1 cellular context compared by ENCODE assay signal in genomic region chr4:172547724-172548123, GRCh38.
TF ChIP-seq lines count a peak whose summit lies in the region.

No MANE protein-coding gene starts in this region.

TF ChIP-seq in GM23338, 12 proteins besides CTCF, POLR2A, EP300 and RAD21 (continued from another document):
- TF ChIP-seq, protein P1, sequence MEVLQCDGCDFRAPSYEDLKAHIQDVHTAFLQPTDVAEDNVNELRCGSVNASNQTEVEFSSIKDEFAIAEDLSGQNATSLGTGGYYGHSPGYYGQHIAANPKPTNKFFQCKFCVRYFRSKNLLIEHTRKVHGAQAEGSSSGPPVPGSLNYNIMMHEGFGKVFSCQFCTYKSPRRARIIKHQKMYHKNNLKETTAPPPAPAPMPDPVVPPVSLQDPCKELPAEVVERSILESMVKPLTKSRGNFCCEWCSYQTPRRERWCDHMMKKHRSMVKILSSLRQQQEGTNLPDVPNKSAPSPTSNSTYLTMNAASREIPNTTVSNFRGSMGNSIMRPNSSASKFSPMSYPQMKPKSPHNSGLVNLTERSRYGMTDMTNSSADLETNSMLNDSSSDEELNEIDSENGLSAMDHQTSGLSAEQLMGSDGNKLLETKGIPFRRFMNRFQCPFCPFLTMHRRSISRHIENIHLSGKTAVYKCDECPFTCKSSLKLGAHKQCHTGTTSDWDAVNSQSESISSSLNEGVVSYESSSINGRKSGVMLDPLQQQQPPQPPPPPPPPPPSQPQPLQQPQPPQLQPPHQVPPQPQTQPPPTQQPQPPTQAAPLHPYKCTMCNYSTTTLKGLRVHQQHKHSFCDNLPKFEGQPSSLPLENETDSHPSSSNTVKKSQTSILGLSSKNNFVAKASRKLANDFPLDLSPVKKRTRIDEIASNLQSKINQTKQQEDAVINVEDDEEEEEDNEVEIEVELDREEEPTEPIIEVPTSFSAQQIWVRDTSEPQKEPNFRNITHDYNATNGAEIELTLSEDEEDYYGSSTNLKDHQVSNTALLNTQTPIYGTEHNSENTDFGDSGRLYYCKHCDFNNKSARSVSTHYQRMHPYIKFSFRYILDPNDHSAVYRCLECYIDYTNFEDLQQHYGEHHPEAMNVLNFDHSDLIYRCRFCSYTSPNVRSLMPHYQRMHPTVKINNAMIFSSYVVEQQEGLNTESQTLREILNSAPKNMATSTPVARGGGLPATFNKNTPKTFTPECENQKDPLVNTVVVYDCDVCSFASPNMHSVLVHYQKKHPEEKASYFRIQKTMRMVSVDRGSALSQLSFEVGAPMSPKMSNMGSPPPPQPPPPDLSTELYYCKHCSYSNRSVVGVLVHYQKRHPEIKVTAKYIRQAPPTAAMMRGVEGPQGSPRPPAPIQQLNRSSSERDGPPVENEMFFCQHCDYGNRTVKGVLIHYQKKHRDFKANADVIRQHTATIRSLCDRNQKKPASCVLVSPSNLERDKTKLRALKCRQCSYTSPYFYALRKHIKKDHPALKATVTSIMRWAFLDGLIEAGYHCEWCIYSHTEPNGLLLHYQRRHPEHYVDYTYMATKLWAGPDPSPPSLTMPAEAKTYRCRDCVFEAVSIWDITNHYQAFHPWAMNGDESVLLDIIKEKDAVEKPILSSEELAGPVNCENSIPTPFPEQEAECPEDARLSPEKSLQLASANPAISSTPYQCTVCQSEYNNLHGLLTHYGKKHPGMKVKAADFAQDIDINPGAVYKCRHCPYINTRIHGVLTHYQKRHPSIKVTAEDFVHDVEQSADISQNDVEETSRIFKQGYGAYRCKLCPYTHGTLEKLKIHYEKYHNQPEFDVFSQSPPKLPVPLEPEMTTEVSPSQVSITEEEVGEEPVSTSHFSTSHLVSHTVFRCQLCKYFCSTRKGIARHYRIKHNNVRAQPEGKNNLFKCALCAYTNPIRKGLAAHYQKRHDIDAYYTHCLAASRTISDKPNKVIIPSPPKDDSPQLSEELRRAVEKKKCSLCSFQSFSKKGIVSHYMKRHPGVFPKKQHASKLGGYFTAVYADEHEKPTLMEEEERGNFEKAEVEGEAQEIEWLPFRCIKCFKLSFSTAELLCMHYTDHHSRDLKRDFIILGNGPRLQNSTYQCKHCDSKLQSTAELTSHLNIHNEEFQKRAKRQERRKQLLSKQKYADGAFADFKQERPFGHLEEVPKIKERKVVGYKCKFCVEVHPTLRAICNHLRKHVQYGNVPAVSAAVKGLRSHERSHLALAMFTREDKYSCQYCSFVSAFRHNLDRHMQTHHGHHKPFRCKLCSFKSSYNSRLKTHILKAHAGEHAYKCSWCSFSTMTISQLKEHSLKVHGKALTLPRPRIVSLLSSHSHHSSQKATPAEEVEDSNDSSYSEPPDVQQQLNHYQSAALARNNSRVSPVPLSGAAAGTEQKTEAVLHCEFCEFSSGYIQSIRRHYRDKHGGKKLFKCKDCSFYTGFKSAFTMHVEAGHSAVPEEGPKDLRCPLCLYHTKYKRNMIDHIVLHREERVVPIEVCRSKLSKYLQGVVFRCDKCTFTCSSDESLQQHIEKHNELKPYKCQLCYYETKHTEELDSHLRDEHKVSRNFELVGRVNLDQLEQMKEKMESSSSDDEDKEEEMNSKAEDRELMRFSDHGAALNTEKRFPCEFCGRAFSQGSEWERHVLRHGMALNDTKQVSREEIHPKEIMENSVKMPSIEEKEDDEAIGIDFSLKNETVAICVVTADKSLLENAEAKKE (CRISPR knock-in tag; IDR thresholded peaks at IDR 0.05), result no peak
TF ChIP-seq in GM23338: peak in this region for 0.
